Comparison of ENCODE assay signal across 24 cellular contexts in the genomic region with DNA sequence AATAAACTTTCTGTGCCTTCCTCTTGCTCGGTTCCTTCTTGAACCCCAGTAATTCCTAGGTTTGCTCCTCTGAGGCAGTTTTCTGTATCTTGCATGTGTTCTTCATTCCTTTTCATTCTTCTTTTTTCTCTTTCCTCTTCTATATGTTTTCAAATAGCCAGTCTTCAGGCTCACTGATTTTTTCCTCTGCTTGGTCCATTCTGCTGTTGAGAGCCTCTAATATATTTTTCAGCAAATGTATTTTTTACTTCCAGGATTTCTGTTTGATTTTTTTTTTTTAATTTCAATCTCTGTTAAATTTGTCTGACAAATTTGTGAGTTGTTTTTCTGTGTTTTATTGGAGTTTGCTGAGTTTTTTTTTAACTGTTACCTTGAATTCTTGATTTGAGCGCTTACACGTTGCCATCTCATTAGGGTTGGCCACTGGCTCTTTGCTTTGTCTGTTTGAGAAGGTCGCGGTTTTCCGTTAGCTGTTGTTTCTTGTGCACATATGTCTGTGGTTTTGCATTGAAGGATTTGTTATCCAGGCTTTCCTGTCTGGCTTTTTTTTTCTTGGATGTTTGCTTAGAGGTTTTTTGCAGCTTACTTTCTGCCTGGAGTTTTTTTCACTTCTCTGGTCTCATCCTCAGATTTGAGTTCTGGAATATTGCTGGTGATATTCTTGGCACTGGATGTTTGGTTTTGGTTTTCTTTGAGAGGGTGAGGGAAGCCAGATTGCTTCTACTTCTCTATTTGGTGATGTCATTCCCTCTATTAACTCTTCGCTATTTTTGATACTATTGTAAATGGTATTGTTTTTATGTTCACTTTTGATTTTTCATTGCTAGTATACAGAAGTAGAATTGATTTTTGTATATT. TPM values are rescaled to one million over a fixed set of nuclear protein-coding genes. Genes with fewer than 3 reads are reported as not detected.
DNase-seq lines count a peak whose midpoint lies in the region; ATAC-seq, FAIRE-seq and TF ChIP-seq lines count a peak whose summit lies in the region.
"Had no signal": no experiment of that assay in that cellular context is flagged by ENCODE, and none has a peak within 500 bp of the region (broad histone marks: within the 10 kb centered on the region; RNA-seq: fewer than 3 reads in every experiment).

No MANE protein-coding gene starts in this region.

- WGBS in endodermal cell (ENCODE audit: insufficient coverage in 1 of 2, insufficient read length in 1 of 2), 2 experiments = 94 to 95% methylated on average over 4 to 6 of the region's 7 CpGs

- peaks cover 22% of the 10 kb centered on the region for H3K4me1 Mint-ChIP-seq in activated naive CD8-positive, alpha-beta T cell (ENCODE audit: low read depth)
- H3K4me1 Mint-ChIP-seq in activated naive CD8-positive, alpha-beta T cell treated with anti-CD3 and anti-CD28 coated beads, Interleukin-2, amount 50 U/mL, for 24 hours = peaks cover 21% of the 10 kb centered on the region
- H3K4me1 Mint-ChIP-seq in astrocyte (ENCODE audit: low read depth, unreplicated experiment) (no peaks in the 10 kb centered on the region), endodermal cell (no peaks in the 10 kb centered on the region), progenitor cell of endocrine pancreas (ENCODE audit: low read depth) (no peaks in the 10 kb centered on the region)

- H3K36me3 ChIP-seq in astrocyte (ENCODE audit: insufficient read depth, low read length) (peaks cover 30% of the 10 kb centered on the region), endodermal cell (ENCODE audit: control insufficient read depth, insufficient read depth, low read length) (peaks cover 76% of the 10 kb centered on the region)

- H3K27ac ChIP-seq in astrocyte (ENCODE audit: low read depth, low read length) (no peak overlapping the region), endodermal cell (ENCODE audit: low read depth, low read length) (no peak overlapping the region)
- H3K27ac ChIP-seq: PC-9, SJCRH30 had no signal

- peaks cover 16% of the 10 kb centered on the region for H3K9me3 Mint-ChIP-seq in activated naive CD8-positive, alpha-beta T cell (ENCODE audit: low read depth)
- peaks cover 26% of the 10 kb centered on the region for H3K9me3 Mint-ChIP-seq in activated naive CD8-positive, alpha-beta T cell treated with anti-CD3 and anti-CD28 coated beads, Interleukin-2, amount 50 U/mL, for 24 hours
- H3K9me3 Mint-ChIP-seq in astrocyte (ENCODE audit: unreplicated experiment) = peaks cover 19% of the 10 kb centered on the region
- peaks cover 76% of the 10 kb centered on the region for H3K9me3 Mint-ChIP-seq in endodermal cell
- peaks cover 65% of the 10 kb centered on the region for H3K9me3 Mint-ChIP-seq in progenitor cell of endocrine pancreas (ENCODE audit: low read depth)

- H2AFZ ChIP-seq in astrocyte (ENCODE audit: low read depth, low read length) = no peak overlapping the region
- H2AFZ ChIP-seq: PC-9 had no signal

- peaks cover 72% of the 10 kb centered on the region for H3K79me2 ChIP-seq in astrocyte (ENCODE audit: insufficient read depth, low read length)

- H4K20me1 ChIP-seq in astrocyte (ENCODE audit: insufficient read depth, low read length) = peaks cover 58% of the 10 kb centered on the region

- H3K9ac ChIP-seq in astrocyte (ENCODE audit: low read length) = no peak overlapping the region
- no peak overlapping the region for H3K9ac ChIP-seq in endodermal cell (ENCODE audit: extremely low read depth, low read length, poor library complexity, severe bottlenecking)

- no peak for ATAC-seq in activated naive CD8-positive, alpha-beta T cell treated with anti-CD3 and anti-CD28 coated beads, Interleukin-2, amount 50 U/mL, for 24 hours
- ATAC-seq in GM19328 (IDR thresholded peaks at IDR 0.05; ENCODE audit: unreplicated experiment) = no peak
- ATAC-seq: Right ventricle myocardium inferior had no signal

- H3K9me3 ChIP-seq in astrocyte (ENCODE audit: insufficient read depth, low read depth, low read length) = no peaks in the 10 kb centered on the region
- H3K9me3 ChIP-seq in endodermal cell (ENCODE audit: control insufficient read depth, low read length) = peaks cover 70% of the 10 kb centered on the region

- H3K27ac Mint-ChIP-seq in activated naive CD8-positive, alpha-beta T cell = peak overlapping the region; percentile 3
- no peak overlapping the region for H3K27ac Mint-ChIP-seq in activated naive CD8-positive, alpha-beta T cell treated with anti-CD3 and anti-CD28 coated beads, Interleukin-2, amount 50 U/mL, for 24 hours
- H3K27ac Mint-ChIP-seq in astrocyte (ENCODE audit: unreplicated experiment) (no peak overlapping the region), endodermal cell (no peak overlapping the region), progenitor cell of endocrine pancreas (peak overlapping the region; percentile 67)
- H3K27ac Mint-ChIP-seq: CD4-positive, CD25-positive, alpha-beta regulatory T cell had no signal

- H3K4me2 ChIP-seq in astrocyte (ENCODE audit: low read length) = no peak overlapping the region
- H3K4me2 ChIP-seq: PC-9 had no signal

- no peaks in the 10 kb centered on the region for H3K27me3 ChIP-seq in astrocyte (ENCODE audit: insufficient read depth, low read length)
- H3K27me3 ChIP-seq in endodermal cell (ENCODE audit: control insufficient read depth, insufficient read depth, low read length, poor library complexity, severe bottlenecking) = no peaks in the 10 kb centered on the region
- H3K27me3 ChIP-seq: MG63, SJCRH30 had no signal

- DNase-seq in activated naive CD8-positive, alpha-beta T cell treated with anti-CD3 and anti-CD28 coated beads, Interleukin-2, amount 50 U/mL, for 24 hours = no peak
- DNase-seq in astrocyte (ENCODE audit: low read depth) (peak; percentile 78), endodermal cell (no peak), progenitor cell of endocrine pancreas (ENCODE audit: low spot score, unreplicated experiment) (no peak), GM19240 (ENCODE audit: insufficient read length, low spot score) (no peak), A172 (ENCODE audit: low spot score) (no peak)
- DNase-seq: 8988T; CD4-positive, CD25-positive, alpha-beta regulatory T cell; DMS153; DND-41; H7; KG1; MG63; NCI-H2029; NCI-H446; NCI-H524 treated with DMSO at 0.1 percent for 48 hours; PC-9; SJCRH30 had no signal

- H3K4me1 ChIP-seq in astrocyte (ENCODE audit: insufficient read depth, low read length) (no peaks in the 10 kb centered on the region), endodermal cell (ENCODE audit: control insufficient read depth, insufficient read depth, low read length) (no peaks in the 10 kb centered on the region)
- H3K4me1 ChIP-seq: SJCRH30 had no signal

- TF ChIP-seq CTCF in astrocyte (IDR thresholded peaks at IDR 0.05; ENCODE audit: insufficient read depth, low read depth, low read length) (no peak), endodermal cell (conservative IDR thresholded peaks at IDR 0.05) (no peak), progenitor cell of endocrine pancreas (IDR thresholded peaks at IDR 0.05; ENCODE audit: unreplicated experiment) (no peak)

- H3K36me3 Mint-ChIP-seq in activated naive CD8-positive, alpha-beta T cell = peaks cover 58% of the 10 kb centered on the region
- peaks cover 79% of the 10 kb centered on the region for H3K36me3 Mint-ChIP-seq in activated naive CD8-positive, alpha-beta T cell treated with anti-CD3 and anti-CD28 coated beads, Interleukin-2, amount 50 U/mL, for 24 hours (ENCODE audit: low read depth)
- H3K36me3 Mint-ChIP-seq in astrocyte (ENCODE audit: low read depth, unreplicated experiment) (peaks cover 65% of the 10 kb centered on the region), endodermal cell (ENCODE audit: low read depth) (peaks cover 88% of the 10 kb centered on the region), progenitor cell of endocrine pancreas (ENCODE audit: insufficient read depth) (peaks cover 83% of the 10 kb centered on the region)

- no peak overlapping the region for H3K4me3 Mint-ChIP-seq in activated naive CD8-positive, alpha-beta T cell
- H3K4me3 Mint-ChIP-seq in activated naive CD8-positive, alpha-beta T cell treated with anti-CD3 and anti-CD28 coated beads, Interleukin-2, amount 50 U/mL, for 24 hours = no peak overlapping the region
- H3K4me3 Mint-ChIP-seq in astrocyte (ENCODE audit: unreplicated experiment) (no peak overlapping the region), endodermal cell (no peak overlapping the region), progenitor cell of endocrine pancreas (ENCODE audit: low read depth) (no peak overlapping the region)
- H3K4me3 Mint-ChIP-seq: CD4-positive, CD25-positive, alpha-beta regulatory T cell had no signal

- FAIRE-seq in astrocyte (lab: Jason Lieb, UNC) = no peak
- FAIRE-seq: GM19239, HTR-8/SVneo had no signal

- H3K27me3 Mint-ChIP-seq in activated naive CD8-positive, alpha-beta T cell = no peaks in the 10 kb centered on the region
- H3K27me3 Mint-ChIP-seq in activated naive CD8-positive, alpha-beta T cell treated with anti-CD3 and anti-CD28 coated beads, Interleukin-2, amount 50 U/mL, for 24 hours = no peaks in the 10 kb centered on the region
- H3K27me3 Mint-ChIP-seq in astrocyte (ENCODE audit: low read depth, unreplicated experiment) (no peaks in the 10 kb centered on the region), endodermal cell (ENCODE audit: insufficient read depth) (no peaks in the 10 kb centered on the region), progenitor cell of endocrine pancreas (no peaks in the 10 kb centered on the region)
- H3K27me3 Mint-ChIP-seq: CD4-positive, CD25-positive, alpha-beta regulatory T cell had no signal

- no peak overlapping the region for H3K4me3 ChIP-seq in astrocyte (ENCODE audit: insufficient read depth, low read depth, low read length)
- peak overlapping the region; percentile 51 for H3K4me3 ChIP-seq in endodermal cell (ENCODE audit: low read length)
- H3K4me3 ChIP-seq: MG63, PC-9, SJCRH30 had no signal

RNA-seq across cellular contexts. Expression of a gene that starts 12.7 kb away (rescaled TPM):
- total RNA-seq in astrocyte (3.7 and 4.0 TPM in 2 replicates), endodermal cell (under 1 TPM; 0.11 to 0.24 TPM), progenitor cell of endocrine pancreas (0.12 TPM in 1 of 2 replicates, not detected in the other)
- polyA plus RNA-seq in endodermal cell (2013, experiment 1 of 2) = 0.32 TPM
- polyA plus RNA-seq in endodermal cell (2013, experiment 2 of 2) = 0.33 TPM
- not detected in 2 replicates for total RNA-seq in A172 (2014; rRNA removed; shearing (Covaris generic))
- total RNA-seq: CD4-positive, CD25-positive, alpha-beta regulatory T cell; H7; PC-9; Right ventricle myocardium inferior; RPMI7951; SJCRH30 had no signal

RNA-seq across cellular contexts. Expression of a gene that starts 17.8 kb away (rescaled TPM):
- total RNA-seq in astrocyte = 44.0 and 52.3 TPM in 2 replicates
- total RNA-seq in endodermal cell = 10 to 100 TPM; 71.3 to 86.0 TPM
- 46.8 TPM for polyA plus RNA-seq in endodermal cell (2013, experiment 1 of 2)
- 45.4 TPM for polyA plus RNA-seq in endodermal cell (2013, experiment 2 of 2)
- 137 and 139 TPM in 2 replicates for total RNA-seq in progenitor cell of endocrine pancreas
- 13.7 and 20.4 TPM in 2 replicates for total RNA-seq in A172 (2014; rRNA removed; shearing (Covaris generic))

RNA-seq across cellular contexts. Expression of a gene that starts 32.7 kb away (rescaled TPM):
- 6.9 and 7.9 TPM in 2 replicates for total RNA-seq in astrocyte
- 10 to 100 TPM in 1 of 2 donors, 1 to 10 TPM in 1; 9.7 to 11.1 TPM for total RNA-seq in endodermal cell
- polyA plus RNA-seq in endodermal cell (2013, experiment 1 of 2) = 5.4 TPM
- polyA plus RNA-seq in endodermal cell (2013, experiment 2 of 2) = 5.5 TPM
- total RNA-seq in progenitor cell of endocrine pancreas = 11.9 and 14.1 TPM in 2 replicates
- total RNA-seq in A172 (2014; rRNA removed; shearing (Covaris generic)) = 5.3 and 6.1 TPM in 2 replicates
- total RNA-seq: SJCRH30 had no signal

RNA-seq across cellular contexts. Expression of a gene that starts 38.6 kb away (rescaled TPM):
- total RNA-seq in astrocyte (81.0 and 90.9 TPM in 2 replicates), endodermal cell (100 to 1,000 TPM in 1 of 2 donors, 10 to 100 TPM in 1; 92.3 to 102 TPM), progenitor cell of endocrine pancreas (89.7 and 91.4 TPM in 2 replicates)
- polyA plus RNA-seq in endodermal cell (2013, experiment 1 of 2) = 91.8 TPM
- polyA plus RNA-seq in endodermal cell (2013, experiment 2 of 2) = 91.2 TPM
- total RNA-seq in A172 (2014; rRNA removed; shearing (Covaris generic)) = 102 and 108 TPM in 2 replicates

RNA-seq across cellular contexts. Expression of a gene that starts 42.0 kb away (rescaled TPM):
- 0.43 and 0.50 TPM in 2 replicates for total RNA-seq in astrocyte
- under 1 TPM; 0.37 to 0.80 TPM for total RNA-seq in endodermal cell
- polyA plus RNA-seq in endodermal cell (2013, experiment 1 of 2) = 1.9 TPM
- 1.1 TPM for polyA plus RNA-seq in endodermal cell (2013, experiment 2 of 2)
- total RNA-seq in progenitor cell of endocrine pancreas = 1.7 and 3.0 TPM in 2 replicates
- total RNA-seq in A172 (2014; rRNA removed; shearing (Covaris generic)) = not detected in 2 replicates

Comparison
In these comparisons a context has a peak if more than half of its experiments do, and no peak if none do; other contexts are left out.
1. H3K27ac Mint-ChIP-seq: peak in activated naive CD8-positive, alpha-beta T cell (single experiment) and progenitor cell of endocrine pancreas (single experiment); none in activated naive CD8-positive, alpha-beta T cell treated with anti-CD3 and anti-CD28 coated beads, Interleukin-2, amount 50 U/mL, for 24 hours (single experiment), astrocyte (single experiment) and endodermal cell (single experiment).